8 cellular contexts compared by ENCODE assay signal in genomic region chr4:780730-781492, GRCh38. TPM values are rescaled to one million over a fixed set of nuclear protein-coding genes. Genes with fewer than 3 reads are reported as not detected.
A peak's percentile ranks its signal among the peaks of the same experiment; 100 is the strongest.
DNase-seq lines count a peak whose midpoint lies in the region; ATAC-seq and FAIRE-seq lines count a peak whose summit lies in the region.

No MANE protein-coding gene starts in this region.

- H3K27ac ChIP-seq in cingulate gyrus (ENCODE audit: low read depth, low read length): peak overlapping the region; percentile 98
- peak overlapping the region; percentile 59 for H3K27ac ChIP-seq in muscle layer of colon (ENCODE audit: low read depth, low read length)

- peak overlapping the region; percentile 84 for H3K9ac ChIP-seq in muscle layer of colon (ENCODE audit: low read length)

- peak overlapping the region; percentile 89 for H3K4me3 ChIP-seq in Jurkat, Clone E6-1 (ENCODE audit: low read length)
- peak overlapping the region; percentile 82 to 95 for H3K4me3 ChIP-seq in muscle layer of colon (ENCODE audit: low read depth in 1 of 2, low read length in 2 of 2)

- no peaks in the 10 kb centered on the region for H3K9me3 ChIP-seq in muscle layer of colon (ENCODE audit: low read length)

- DNase-seq in Jurkat, Clone E6-1 (ENCODE audit: low read depth, low spot score): no peak
- no peak for DNase-seq in HTR-8/SVneo (ENCODE audit: insufficient read length, low spot score)
- no peak for DNase-seq in stimulated activated CD4-positive, alpha-beta T cell treated with anti-CD3 and anti-CD28 coated beads, Interleukin-15, amount 100 ng/mL, for 24 hours
- DNase-seq in NCI-H524 treated with DMSO at 0.1 percent for 48 hours (lab: John Stamatoyannopoulos, UW): no peak

- H3K27me3 ChIP-seq in muscle layer of colon (ENCODE audit: control insufficient read depth in 1 of 2, insufficient read depth in 2 of 2, low read length in 2 of 2): peaks cover 12 to 16% of the 10 kb centered on the region in 2 donors

- peaks cover 23% of the 10 kb centered on the region for H3K36me3 ChIP-seq in muscle layer of colon (ENCODE audit: insufficient read depth, low read length)

- no peak for FAIRE-seq in HTR-8/SVneo (lab: Jason Lieb, UNC)

- ATAC-seq in GM19397 (IDR thresholded peaks at IDR 0.05; ENCODE audit: unreplicated experiment): peak; percentile 8
- no peak for ATAC-seq in GM19324 (IDR thresholded peaks at IDR 0.05; ENCODE audit: low FRiP score, unreplicated experiment)

- H3K4me1 ChIP-seq in muscle layer of colon (ENCODE audit: insufficient read depth, low read length): peaks cover 26% of the 10 kb centered on the region

RNA-seq across cellular contexts. Expression of gene CPLX1, which starts 45.0 kb away (rescaled TPM):
- 0.73 TPM for polyA plus RNA-seq in Jurkat, Clone E6-1 (2012; ENCODE audit: insufficient read depth, insufficient read length)
